Comparison of ENCODE assay signal across 22 cellular contexts in genomic region chr7:30206942-30207341, GRCh38.
A peak's percentile ranks its signal among the peaks of the same experiment; 100 is the strongest.
DNase-seq lines count a peak whose midpoint lies in the region; ATAC-seq, FAIRE-seq and TF ChIP-seq lines count a peak whose summit lies in the region.
"Had no signal": no experiment of that assay in that cellular context is flagged by ENCODE, and none has a peak within 500 bp of the region (broad histone marks: within the 10 kb centered on the region; RNA-seq: fewer than 3 reads in every experiment).

No MANE protein-coding gene starts in this region.

- H3K9ac ChIP-seq in HCT116 (ENCODE audit: low read length), result peak overlapping the region; percentile 7
- H3K9ac ChIP-seq: parathyroid adenoma had no signal

- CTCF ChIA-PET in HCT116 (lab: Charles Lee), result no interaction called here

- no peak overlapping the region for H3K4me3 Mint-ChIP-seq in neural crest cell
- H3K4me3 Mint-ChIP-seq: GM23338, memory B cell, naive B cell had no signal

- H3K4me1 Mint-ChIP-seq in neural crest cell, result peaks cover 8% of the 10 kb centered on the region
- H3K4me1 Mint-ChIP-seq: GM23338 had no signal

- TF ChIP-seq POLR2A in HCT116 (IDR thresholded peaks at IDR 0.05; ENCODE audit: borderline replicate concordance, extremely low read depth, insufficient read depth, insufficient read length), result no peak

- no peak overlapping the region; the same call in 1 of the 2 replicates for H3K27ac ChIP-seq in HCT116 (ENCODE audit: low read depth, low read length)
- H3K27ac ChIP-seq: adrenal gland, heart right ventricle, parathyroid adenoma, Peyer's patch, tibial artery had no signal

- no peak for FAIRE-seq in RCC 7860 (lab: Jason Lieb, UNC)

- H3K9me2 ChIP-seq in HCT116 (ENCODE audit: insufficient read depth), result no peaks in the 10 kb centered on the region

- TF ChIP-seq CTCF in HCT116 (IDR thresholded peaks at IDR 0.05 in 2 of 3, conservative IDR thresholded peaks at IDR 0.05 in 1 of 3; ENCODE audit: borderline replicate concordance in 1 of 3, insufficient read depth in 1 of 3, low read depth in 2 of 3, low read length in 2 of 3), result no peak
- no peak for TF ChIP-seq CTCF in neural crest cell (conservative IDR thresholded peaks at IDR 0.05)

- no peaks in the 10 kb centered on the region for H3K27me3 ChIP-seq in HCT116 (ENCODE audit: insufficient read depth, low read length)
- H3K27me3 ChIP-seq: adrenal gland, heart right ventricle, Peyer's patch, tibial artery had no signal

- H3K36me3 Mint-ChIP-seq in neural crest cell (ENCODE audit: low read depth), result no peaks in the 10 kb centered on the region
- H3K36me3 Mint-ChIP-seq: naive B cell had no signal

- intact Hi-C loops in HCT116 (cut with micrococcal nuclease) (no loop called here), posterior vena cava (cut with DNase I) (no loop called here)

- no peaks in the 10 kb centered on the region for H4K20me1 ChIP-seq in HCT116 (ENCODE audit: insufficient read depth)

- peak overlapping the region; percentile 63 for H3K27ac Mint-ChIP-seq in neural crest cell (ENCODE audit: unreplicated experiment)
- H3K27ac Mint-ChIP-seq: GM23338, memory B cell had no signal

- RAD21 ChIA-PET in HCT116 (lab: Charles Lee; ENCODE audit: low non-redundant PET in 1 of 2, low total read pairs in 2 of 2, uncharacterized antibody in 2 of 2, unreplicated experiment in 2 of 2), result no interaction called here

- H3K79me2 ChIP-seq in HCT116 (ENCODE audit: insufficient read depth, low read length), result no peaks in the 10 kb centered on the region
- H3K79me2 ChIP-seq: parathyroid adenoma had no signal

- no peak for TF ChIP-seq RAD21 in HCT116 (IDR thresholded peaks at IDR 0.05; ENCODE audit: low read depth)

- ATAC-seq in HCT116 (peak; percentile 39), HG02840 (IDR thresholded peaks at IDR 0.05; ENCODE audit: low FRiP score, unreplicated experiment) (no peak)
- ATAC-seq: GM23338; stimulated activated naive CD8-positive, alpha-beta T cell treated with anti-CD3 and anti-CD28 coated beads, Interleukin-15, Interleukin-2, amounts not matched to agents 100 U/mL and 50 U/mL, for 24 hours had no signal

- peaks cover 13 to 17% of the 10 kb centered on the region in 2 experiments for H3K4me1 ChIP-seq in HCT116 (ENCODE audit: control insufficient read depth in 1 of 2, insufficient read depth in 2 of 2, low read length in 2 of 2)
- H3K4me1 ChIP-seq: adrenal gland, parathyroid adenoma, Peyer's patch had no signal

- 0 out of 4 replicates have a peak overlapping the region, but pooled peaks of 1 of the 2 experiments have one; percentile 3 for H3K4me3 ChIP-seq in HCT116 (replicated peaks in 1 of 2; ENCODE audit: low read depth in 1 of 2, low read length in 2 of 2)
- H3K4me3 ChIP-seq: adrenal gland, GM23338, heart right ventricle, Peyer's patch, tibial artery had no signal

- no TSS peak for BruUV-seq in HCT116 (replicated peaks; lab: Mats Ljungman, UMichigan)

- POLR2A ChIA-PET in HCT116 (lab: Charles Lee), result no interaction called here

- DNase-seq in HCT116 (ENCODE audit: low read depth, low spot score), result no peak
- DNase-seq in RCC 7860 (ENCODE audit: low spot score), result peak; percentile 29
- DNase-seq in dermis blood vessel endothelial cell, result peak; percentile 14
- DNase-seq in neural crest cell (ENCODE audit: low read depth, low spot score), result no peak
- DNase-seq in posterior vena cava (ENCODE audit: low spot score), result no peak
- DNase-seq in activated CD4-positive, CD25-positive, alpha-beta regulatory T cell treated with anti-CD3 and anti-CD28 coated beads, Interleukin-2, amount 50 U/mL, for 72 hours, result no peak
- DNase-seq in HPDE6-E6E7 (ENCODE audit: extremely low spot score), result no peak
- DNase-seq: activated CD8-positive, alpha-beta memory T cell treated with anti-CD3 and anti-CD28 coated beads, Interleukin-2, amount 50 U/mL, for 48 hours; activated effector memory CD4-positive, alpha-beta T cell treated with anti-CD3 and anti-CD28 coated beads, Interleukin-2, amount 50 U/mL, for 16 hours; adrenal gland; effector CD4-positive, alpha-beta T cell; heart right ventricle; naive B cell; NCI-H1417 treated with DMSO at 0.1 percent for 48 hours; NCI-H748 treated with DMSO at 0.1 percent for 48 hours; Peyer's patch; stimulated activated naive CD8-positive, alpha-beta T cell treated with anti-CD3 and anti-CD28 coated beads, Interleukin-15, Interleukin-2, amounts not matched to agents 100 U/mL and 50 U/mL, for 24 hours; tibial artery had no signal

- no peaks in the 10 kb centered on the region for H3K36me3 ChIP-seq in HCT116 (ENCODE audit: control insufficient read depth in 1 of 2, insufficient read depth in 2 of 2, low read length in 2 of 2)
- H3K36me3 ChIP-seq: adrenal gland, heart right ventricle, Peyer's patch had no signal

- H3K4me2 ChIP-seq in HCT116 (ENCODE audit: low read length), result peak overlapping the region; percentile 45
- H3K4me2 ChIP-seq: GM23338 had no signal

- no peaks in the 10 kb centered on the region for H3K9me3 Mint-ChIP-seq in neural crest cell
- H3K9me3 Mint-ChIP-seq: GM23338, memory B cell, naive B cell had no signal

- no peaks in the 10 kb centered on the region for H3K27me3 Mint-ChIP-seq in neural crest cell (ENCODE audit: low read depth)
- H3K27me3 Mint-ChIP-seq: memory B cell, naive B cell had no signal

- H3K9me3 ChIP-seq in HCT116 (ENCODE audit: control insufficient read depth in 1 of 2, insufficient read depth in 1 of 2, low read depth in 1 of 2, low read length in 2 of 2), result no peaks in the 10 kb centered on the region
- H3K9me3 ChIP-seq: adrenal gland, heart right ventricle, Peyer's patch, tibial artery had no signal

- peak overlapping the region; percentile 72 for H2AFZ ChIP-seq in HCT116 (ENCODE audit: low read depth, low read length, poor library complexity, severe bottlenecking)
- H2AFZ ChIP-seq: GM23338, parathyroid adenoma had no signal

TF ChIP-seq in HCT116, 20 proteins besides CTCF, POLR2A, EP300 and RAD21 (continues in another document):
- TF ChIP-seq TCF7L2 (IDR thresholded peaks at IDR 0.05; ENCODE audit: borderline replicate concordance, extremely low read depth, insufficient read depth, insufficient read length) (no peak), ZFX (IDR thresholded peaks at IDR 0.05) (no peak), JUND (IDR thresholded peaks at IDR 0.05) (no peak), YY1 (IDR thresholded peaks at IDR 0.05; ENCODE audit: extremely low read depth, insufficient replicate concordance, low read depth, low read length) (no peak), CBX3 (IDR thresholded peaks at IDR 0.05; ENCODE audit: low read depth) (no peak), SRF (IDR thresholded peaks at IDR 0.05; ENCODE audit: low read depth) (no peak), SIN3A (IDR thresholded peaks at IDR 0.05; ENCODE audit: low read depth) (no peak), ELF1 (IDR thresholded peaks at IDR 0.05; ENCODE audit: borderline replicate concordance, low read depth) (no peak), CEBPB (IDR thresholded peaks at IDR 0.05; ENCODE audit: low read depth) (no peak), FOSL1 (IDR thresholded peaks at IDR 0.05; ENCODE audit: low read depth) (no peak), EGR1 (IDR thresholded peaks at IDR 0.05; ENCODE audit: low read depth) (no peak)
- TF ChIP-seq, protein P1, sequence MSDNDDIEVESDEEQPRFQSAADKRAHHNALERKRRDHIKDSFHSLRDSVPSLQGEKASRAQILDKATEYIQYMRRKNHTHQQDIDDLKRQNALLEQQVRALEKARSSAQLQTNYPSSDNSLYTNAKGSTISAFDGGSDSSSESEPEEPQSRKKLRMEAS (IDR thresholded peaks at IDR 0.05), result no peak
- TF ChIP-seq, protein P2, sequence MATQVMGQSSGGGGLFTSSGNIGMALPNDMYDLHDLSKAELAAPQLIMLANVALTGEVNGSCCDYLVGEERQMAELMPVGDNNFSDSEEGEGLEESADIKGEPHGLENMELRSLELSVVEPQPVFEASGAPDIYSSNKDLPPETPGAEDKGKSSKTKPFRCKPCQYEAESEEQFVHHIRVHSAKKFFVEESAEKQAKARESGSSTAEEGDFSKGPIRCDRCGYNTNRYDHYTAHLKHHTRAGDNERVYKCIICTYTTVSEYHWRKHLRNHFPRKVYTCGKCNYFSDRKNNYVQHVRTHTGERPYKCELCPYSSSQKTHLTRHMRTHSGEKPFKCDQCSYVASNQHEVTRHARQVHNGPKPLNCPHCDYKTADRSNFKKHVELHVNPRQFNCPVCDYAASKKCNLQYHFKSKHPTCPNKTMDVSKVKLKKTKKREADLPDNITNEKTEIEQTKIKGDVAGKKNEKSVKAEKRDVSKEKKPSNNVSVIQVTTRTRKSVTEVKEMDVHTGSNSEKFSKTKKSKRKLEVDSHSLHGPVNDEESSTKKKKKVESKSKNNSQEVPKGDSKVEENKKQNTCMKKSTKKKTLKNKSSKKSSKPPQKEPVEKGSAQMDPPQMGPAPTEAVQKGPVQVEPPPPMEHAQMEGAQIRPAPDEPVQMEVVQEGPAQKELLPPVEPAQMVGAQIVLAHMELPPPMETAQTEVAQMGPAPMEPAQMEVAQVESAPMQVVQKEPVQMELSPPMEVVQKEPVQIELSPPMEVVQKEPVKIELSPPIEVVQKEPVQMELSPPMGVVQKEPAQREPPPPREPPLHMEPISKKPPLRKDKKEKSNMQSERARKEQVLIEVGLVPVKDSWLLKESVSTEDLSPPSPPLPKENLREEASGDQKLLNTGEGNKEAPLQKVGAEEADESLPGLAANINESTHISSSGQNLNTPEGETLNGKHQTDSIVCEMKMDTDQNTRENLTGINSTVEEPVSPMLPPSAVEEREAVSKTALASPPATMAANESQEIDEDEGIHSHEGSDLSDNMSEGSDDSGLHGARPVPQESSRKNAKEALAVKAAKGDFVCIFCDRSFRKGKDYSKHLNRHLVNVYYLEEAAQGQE (IDR thresholded peaks at IDR 0.05; ENCODE audit: low read depth), result no peak
- TF ChIP-seq, protein P3, sequence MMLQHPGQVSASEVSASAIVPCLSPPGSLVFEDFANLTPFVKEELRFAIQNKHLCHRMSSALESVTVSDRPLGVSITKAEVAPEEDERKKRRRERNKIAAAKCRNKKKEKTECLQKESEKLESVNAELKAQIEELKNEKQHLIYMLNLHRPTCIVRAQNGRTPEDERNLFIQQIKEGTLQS (IDR thresholded peaks at IDR 0.05), result no peak

Comparison
In these comparisons a context has a peak if more than half of its experiments do, and no peak if none do; other contexts are left out.
1. DNase-seq: peak in RCC 7860 (single experiment) and dermis blood vessel endothelial cell (single experiment); none in HCT116 (single experiment), neural crest cell (single experiment), posterior vena cava (single experiment), activated CD4-positive, CD25-positive, alpha-beta regulatory T cell treated with anti-CD3 and anti-CD28 coated beads, Interleukin-2, amount 50 U/mL, for 72 hours (single experiment) and HPDE6-E6E7 (single experiment).